10 cellular contexts compared by ENCODE assay signal in the genomic region with DNA sequence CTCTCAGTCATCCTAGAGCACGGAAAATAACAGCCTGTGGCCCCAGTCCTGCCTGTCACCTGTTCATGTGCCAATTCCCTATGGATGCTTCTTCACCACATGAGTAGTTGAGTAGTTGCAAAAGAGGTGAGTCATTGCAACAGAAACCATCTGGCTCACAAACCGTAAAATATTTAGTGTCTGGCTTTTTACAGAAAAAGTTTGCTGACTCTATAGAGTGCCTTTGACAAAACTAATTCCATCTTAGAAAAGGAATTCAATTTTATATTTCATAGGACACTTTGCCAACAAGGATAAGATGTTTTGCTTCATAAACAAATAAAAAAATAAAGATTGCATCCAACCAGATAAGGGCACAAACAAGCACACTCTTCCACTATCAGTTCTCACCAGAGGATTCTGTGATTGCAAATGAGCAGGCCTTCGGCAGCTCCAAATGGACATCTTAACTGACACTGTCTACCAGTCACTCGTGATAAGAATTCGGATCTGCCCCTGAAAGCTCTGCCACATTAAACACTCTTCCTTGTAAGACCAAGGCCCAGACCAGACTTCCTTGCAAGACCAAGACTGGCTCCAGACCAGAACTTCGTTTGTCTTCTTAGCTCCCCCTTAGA.
DNase-seq lines count a peak whose midpoint lies in the region; ATAC-seq, FAIRE-seq and TF ChIP-seq lines count a peak whose summit lies in the region.
"Had no signal": no experiment of that assay in that cellular context is flagged by ENCODE, and none has a peak within 500 bp of the region (broad histone marks: within the 10 kb centered on the region; RNA-seq: fewer than 3 reads in every experiment).

No MANE protein-coding gene starts in this region.

- H3K27me3 Mint-ChIP-seq in stimulated activated naive B cell treated with anti-CD40 and anti-IgM and Interleukin-4, amounts not matched to agents 10 μg/mL and 1 μg/mL and 100 μg/mL, for 72 hours, result no peaks in the 10 kb centered on the region
- H3K27me3 Mint-ChIP-seq in endothelial cell (ENCODE audit: unreplicated experiment), result no peaks in the 10 kb centered on the region
- H3K27me3 Mint-ChIP-seq: IgD-negative memory B cell had no signal

- H3K27ac Mint-ChIP-seq in stimulated activated naive B cell treated with anti-CD40 and anti-IgM and Interleukin-4, amounts not matched to agents 10 μg/mL and 1 μg/mL and 100 μg/mL, for 72 hours, result no peak overlapping the region
- no peak overlapping the region for H3K27ac Mint-ChIP-seq in endothelial cell (ENCODE audit: unreplicated experiment)
- H3K27ac Mint-ChIP-seq: IgD-negative memory B cell had no signal

- no peaks in the 10 kb centered on the region for H3K4me1 Mint-ChIP-seq in stimulated activated naive B cell treated with anti-CD40 and anti-IgM and Interleukin-4, amounts not matched to agents 10 μg/mL and 1 μg/mL and 100 μg/mL, for 72 hours
- H3K4me1 Mint-ChIP-seq in endothelial cell (ENCODE audit: unreplicated experiment), result no peaks in the 10 kb centered on the region
- H3K4me1 Mint-ChIP-seq: IgD-negative memory B cell had no signal

- no peak for FAIRE-seq in HTR-8/SVneo (lab: Jason Lieb, UNC)

- no peak overlapping the region for H3K4me3 ChIP-seq in dorsolateral prefrontal cortex

- intact Hi-C loops in dorsolateral prefrontal cortex (cut with DNase I), result no loop called here

- TF ChIP-seq CTCF in dorsolateral prefrontal cortex (IDR thresholded peaks at IDR 0.05 in 54 of 56, conservative IDR thresholded peaks at IDR 0.05 in 2 of 56; ENCODE audit: low read depth in 1 of 56, partially characterized antibody in 56 of 56) (no peak), endothelial cell (IDR thresholded peaks at IDR 0.05; ENCODE audit: unreplicated experiment) (no peak)

- no peaks in the 10 kb centered on the region for H3K27me3 ChIP-seq in dorsolateral prefrontal cortex

- ATAC-seq in SK-N-SH treated with all-trans-retinoic acid at 6 μM for 48 hours, result peak; percentile 89
- no peak for ATAC-seq in stimulated activated naive B cell treated with anti-CD40 and anti-IgM and Interleukin-4, amounts not matched to agents 10 μg/mL and 1 μg/mL and 100 μg/mL, for 72 hours (replicated peaks)

- H3K36me3 Mint-ChIP-seq in stimulated activated naive B cell treated with anti-CD40 and anti-IgM and Interleukin-4, amounts not matched to agents 10 μg/mL and 1 μg/mL and 100 μg/mL, for 72 hours, result no peaks in the 10 kb centered on the region
- H3K36me3 Mint-ChIP-seq in endothelial cell (ENCODE audit: low read depth, unreplicated experiment), result no peaks in the 10 kb centered on the region

- H3K27ac ChIP-seq in dorsolateral prefrontal cortex, result no peak overlapping the region

- H3K9me3 Mint-ChIP-seq in stimulated activated naive B cell treated with anti-CD40 and anti-IgM and Interleukin-4, amounts not matched to agents 10 μg/mL and 1 μg/mL and 100 μg/mL, for 72 hours, result no peaks in the 10 kb centered on the region
- no peaks in the 10 kb centered on the region for H3K9me3 Mint-ChIP-seq in endothelial cell (ENCODE audit: unreplicated experiment)

- DNase-seq in Ammon's horn (ENCODE audit: low spot score) (peak; percentile 51), HTR-8/SVneo (ENCODE audit: insufficient read length, low spot score) (peak; percentile 37), iPS-NIHi7 (ENCODE audit: extremely low spot score) (peak; percentile 20), dorsolateral prefrontal cortex (no peak), endothelial cell (ENCODE audit: low spot score) (no peak)
- DNase-seq in stimulated activated naive B cell treated with anti-CD40 and anti-IgM and Interleukin-4, amounts not matched to agents 10 μg/mL and 1 μg/mL and 100 μg/mL, for 72 hours, result no peak
- no peak for DNase-seq in stimulated activated CD8-positive, alpha-beta memory T cell treated with anti-CD3 and anti-CD28 coated beads, Interleukin-4, amount 100 ng/mL, for 48 hours
- DNase-seq: activated CD8-positive, alpha-beta memory T cell treated with anti-CD3 and anti-CD28 coated beads for 24 hours had no signal

- no peak overlapping the region for H3K4me3 Mint-ChIP-seq in stimulated activated naive B cell treated with anti-CD40 and anti-IgM and Interleukin-4, amounts not matched to agents 10 μg/mL and 1 μg/mL and 100 μg/mL, for 72 hours
- no peak overlapping the region for H3K4me3 Mint-ChIP-seq in endothelial cell (ENCODE audit: unreplicated experiment)
- H3K4me3 Mint-ChIP-seq: IgD-negative memory B cell had no signal

TF ChIP-seq in SK-N-SH treated with all-trans-retinoic acid at 6 μM for 48 hours, 23 proteins besides CTCF, POLR2A, EP300 and RAD21:
- TF ChIP-seq ISL1 (CRISPR knock-in tag; IDR thresholded peaks at IDR 0.05) (peak; percentile 75), GLIS3 (CRISPR knock-in tag; IDR thresholded peaks at IDR 0.05) (no peak), SNAI2 (CRISPR knock-in tag; IDR thresholded peaks at IDR 0.05) (0 out of 2 replicates have a peak, but pooled peaks have one; percentile 51), OSR1 (CRISPR knock-in tag; IDR thresholded peaks at IDR 0.05) (no peak), BACH2 (CRISPR knock-in tag; IDR thresholded peaks at IDR 0.05; ENCODE audit: borderline replicate concordance) (no peak), ESRRG (CRISPR knock-in tag; IDR thresholded peaks at IDR 0.05) (no peak), TCF4 (CRISPR knock-in tag; IDR thresholded peaks at IDR 0.05; ENCODE audit: borderline replicate concordance) (no peak), TOX (CRISPR knock-in tag; IDR thresholded peaks at IDR 0.05; ENCODE audit: borderline replicate concordance) (peak; percentile 42; the same call in 1 of the 2 replicates)
- TF ChIP-seq, protein P1, sequence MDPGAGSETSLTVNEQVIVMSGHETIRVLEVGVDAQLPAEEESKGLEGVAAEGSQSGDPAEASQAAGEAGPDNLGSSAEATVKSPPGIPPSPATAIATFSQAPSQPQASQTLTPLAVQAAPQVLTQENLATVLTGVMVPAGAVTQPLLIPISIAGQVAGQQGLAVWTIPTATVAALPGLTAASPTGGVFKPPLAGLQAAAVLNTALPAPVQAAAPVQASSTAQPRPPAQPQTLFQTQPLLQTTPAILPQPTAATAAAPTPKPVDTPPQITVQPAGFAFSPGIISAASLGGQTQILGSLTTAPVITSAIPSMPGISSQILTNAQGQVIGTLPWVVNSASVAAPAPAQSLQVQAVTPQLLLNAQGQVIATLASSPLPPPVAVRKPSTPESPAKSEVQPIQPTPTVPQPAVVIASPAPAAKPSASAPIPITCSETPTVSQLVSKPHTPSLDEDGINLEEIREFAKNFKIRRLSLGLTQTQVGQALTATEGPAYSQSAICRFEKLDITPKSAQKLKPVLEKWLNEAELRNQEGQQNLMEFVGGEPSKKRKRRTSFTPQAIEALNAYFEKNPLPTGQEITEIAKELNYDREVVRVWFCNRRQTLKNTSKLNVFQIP (CRISPR knock-in tag; IDR thresholded peaks at IDR 0.05; ENCODE audit: borderline replicate concordance, low read depth), result no peak
- TF ChIP-seq, protein P2, sequence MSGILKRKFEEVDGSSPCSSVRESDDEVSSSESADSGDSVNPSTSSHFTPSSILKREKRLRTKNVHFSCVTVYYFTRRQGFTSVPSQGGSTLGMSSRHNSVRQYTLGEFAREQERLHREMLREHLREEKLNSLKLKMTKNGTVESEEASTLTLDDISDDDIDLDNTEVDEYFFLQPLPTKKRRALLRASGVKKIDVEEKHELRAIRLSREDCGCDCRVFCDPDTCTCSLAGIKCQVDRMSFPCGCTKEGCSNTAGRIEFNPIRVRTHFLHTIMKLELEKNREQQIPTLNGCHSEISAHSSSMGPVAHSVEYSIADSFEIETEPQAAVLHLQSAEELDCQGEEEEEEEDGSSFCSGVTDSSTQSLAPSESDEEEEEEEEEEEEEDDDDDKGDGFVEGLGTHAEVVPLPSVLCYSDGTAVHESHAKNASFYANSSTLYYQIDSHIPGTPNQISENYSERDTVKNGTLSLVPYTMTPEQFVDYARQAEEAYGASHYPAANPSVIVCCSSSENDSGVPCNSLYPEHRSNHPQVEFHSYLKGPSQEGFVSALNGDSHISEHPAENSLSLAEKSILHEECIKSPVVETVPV (CRISPR knock-in tag; IDR thresholded peaks at IDR 0.05), result no peak

Comparison
In these comparisons a context has a peak if more than half of its experiments do, and no peak if none do; other contexts are left out.
1. DNase-seq: peak in Ammon's horn (single experiment), HTR-8/SVneo (single experiment) and iPS-NIHi7 (single experiment); none in stimulated activated naive B cell treated with anti-CD40 and anti-IgM and Interleukin-4, amounts not matched to agents 10 μg/mL and 1 μg/mL and 100 μg/mL, for 72 hours (single experiment), stimulated activated CD8-positive, alpha-beta memory T cell treated with anti-CD3 and anti-CD28 coated beads, Interleukin-4, amount 100 ng/mL, for 48 hours (single experiment), dorsolateral prefrontal cortex (0 of 10) and endothelial cell (single experiment).